ENCODE assay signal across 1 cellular context in genomic region chr22:38706885-38707180, GRCh38.
TF ChIP-seq lines count a peak whose summit lies in the region.

No MANE protein-coding gene starts in this region.

TF ChIP-seq in HepG2, 621 proteins besides CTCF, POLR2A, EP300 and RAD21:
- 0 out of 4 replicates have a peak, but pooled peaks of 1 of the 2 experiments have one; percentile 8 for TF ChIP-seq HMGXB4 (CRISPR knock-in tag; IDR thresholded peaks at IDR 0.05; ENCODE audit: borderline replicate concordance in 1 of 2, low read depth in 1 of 2)
- no peak for TF ChIP-seq ZNF816 (CRISPR knock-in tag; IDR thresholded peaks at IDR 0.05; ENCODE audit: borderline replicate concordance)
- 0 out of 2 replicates have a peak, but pooled peaks have one; percentile 10 for TF ChIP-seq ZBTB25 (CRISPR knock-in tag; IDR thresholded peaks at IDR 0.05)
- no peak for TF ChIP-seq SRSF4 (IDR thresholded peaks at IDR 0.05; ENCODE audit: low read depth, low read length, poor library complexity, severe bottlenecking)
- no peak for TF ChIP-seq KDM5A (IDR thresholded peaks at IDR 0.05; ENCODE audit: borderline replicate concordance, low read length)
